Comparison of ENCODE assay signal across 9 cellular contexts in the genomic region with DNA sequence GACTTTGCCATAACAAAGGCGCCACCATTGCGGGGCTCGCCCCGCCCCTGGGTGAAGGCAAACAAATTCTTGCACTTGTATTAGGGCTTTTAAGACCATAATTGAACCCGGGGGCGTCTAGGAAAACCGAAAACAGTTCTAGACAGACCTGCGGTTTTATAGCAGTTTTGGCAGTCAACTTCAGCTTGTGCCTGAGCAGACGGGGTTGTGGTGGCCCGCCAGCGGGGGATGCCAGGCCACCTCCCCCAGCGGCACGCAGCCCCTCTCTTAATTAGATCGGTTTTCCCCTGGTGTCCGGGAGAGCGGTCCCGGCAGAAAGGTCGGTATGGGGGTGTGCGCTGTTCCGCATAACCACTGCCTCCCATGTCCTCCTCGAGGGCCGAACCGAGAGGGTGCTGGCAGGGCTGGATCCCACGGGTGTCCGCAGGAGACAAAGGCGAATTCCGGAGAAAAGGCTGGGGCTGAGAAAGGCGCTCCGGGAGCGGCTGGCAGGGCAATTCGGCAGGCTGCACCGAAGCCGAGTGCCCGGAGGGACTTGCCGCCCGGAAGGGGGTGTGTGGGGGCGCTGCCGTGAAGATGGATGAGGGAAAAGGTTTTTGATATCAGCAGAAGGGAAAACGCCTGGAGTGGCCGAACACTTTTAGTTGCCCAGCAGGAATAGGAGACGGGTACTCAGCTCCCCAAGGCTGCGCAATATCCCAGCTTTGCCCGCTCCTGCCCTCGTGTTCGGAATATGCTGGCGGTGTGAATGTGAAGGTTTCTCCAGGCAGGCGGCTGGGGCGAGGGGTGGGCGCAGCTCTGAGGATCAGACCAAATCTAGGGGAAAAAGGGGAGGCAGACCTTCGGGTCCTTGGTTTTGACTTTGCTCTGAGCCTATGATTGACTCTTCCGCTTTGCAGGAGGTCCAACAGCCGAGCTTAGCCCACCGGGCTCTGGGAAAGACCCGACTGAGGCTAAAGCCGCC. TPM values are rescaled to one million over a fixed set of nuclear protein-coding genes. Genes with fewer than 3 reads are reported as not detected.
DNase-seq lines count a peak whose midpoint lies in the region; ATAC-seq and TF ChIP-seq lines count a peak whose summit lies in the region.
"Had no signal": no experiment of that assay in that cellular context is flagged by ENCODE, and none has a peak within 500 bp of the region (broad histone marks: within the 10 kb centered on the region; RNA-seq: fewer than 3 reads in every experiment).

No MANE protein-coding gene starts in this region.

- TF ChIP-seq CTCF in breast epithelium (IDR thresholded peaks at IDR 0.05), result no peak
- TF ChIP-seq CTCF in MCF 10A (IDR thresholded peaks at IDR 0.05; ENCODE audit: unreplicated experiment), result no peak
- TF ChIP-seq CTCF in mesothelial cell of epicardium (IDR thresholded peaks at IDR 0.05; ENCODE audit: unreplicated experiment), result no peak
- no peak for TF ChIP-seq CTCF in upper lobe of left lung (IDR thresholded peaks at IDR 0.05)
- TF ChIP-seq CTCF in PC-9 (conservative IDR thresholded peaks at IDR 0.05), result no peak

- H3K4me1 ChIP-seq in breast epithelium, result peaks cover 0 to 15% of the 10 kb centered on the region in 2 donors
- peaks cover 10% of the 10 kb centered on the region for H3K4me1 ChIP-seq in adipocyte (ENCODE audit: control insufficient read depth, insufficient read depth, low read length)
- H3K4me1 ChIP-seq in upper lobe of left lung, result peaks cover 50 to 60% (median 54%) of the 10 kb centered on the region in 4 donors
- peaks cover 12% of the 10 kb centered on the region for H3K4me1 ChIP-seq in PC-9 (replicated peaks; ENCODE audit: insufficient read depth)
- H3K4me1 ChIP-seq: BLaER1 had no signal

- no peak overlapping the region for H2AFZ ChIP-seq in PC-9

- no peaks in the 10 kb centered on the region for H3K9me3 ChIP-seq in breast epithelium
- H3K9me3 ChIP-seq in adipocyte (ENCODE audit: control insufficient read depth, low read length), result no peaks in the 10 kb centered on the region
- H3K9me3 ChIP-seq in upper lobe of left lung, result no peaks in the 10 kb centered on the region
- H3K9me3 ChIP-seq in PC-9 (ENCODE audit: insufficient read depth, low read depth), result no peaks in the 10 kb centered on the region
- H3K9me3 ChIP-seq: BLaER1 had no signal

- no peak for ATAC-seq in upper lobe of left lung (ENCODE audit: low FRiP score in 2 of 2)
- ATAC-seq in GM19351 (IDR thresholded peaks at IDR 0.05; ENCODE audit: unreplicated experiment), result no peak

- TF ChIP-seq POLR2A in breast epithelium (IDR thresholded peaks at IDR 0.05) (no peak), upper lobe of left lung (IDR thresholded peaks at IDR 0.05) (no peak)

- no peaks in the 10 kb centered on the region for H3K9me2 ChIP-seq in PC-9 (ENCODE audit: insufficient read depth)

- H3K27ac ChIP-seq in breast epithelium (no peak overlapping the region), upper lobe of left lung (no peak overlapping the region), PC-9 (no peak overlapping the region)
- H3K27ac ChIP-seq: BLaER1 had no signal

- H3K4me3 Mint-ChIP-seq in MCF 10A (ENCODE audit: unreplicated experiment), result no peak overlapping the region
- peak overlapping the region; percentile 61 for H3K4me3 Mint-ChIP-seq in mesothelial cell of epicardium

- H3K27me3 Mint-ChIP-seq in MCF 10A (ENCODE audit: insufficient read depth, unreplicated experiment), result no peaks in the 10 kb centered on the region
- peaks cover 97% of the 10 kb centered on the region for H3K27me3 Mint-ChIP-seq in mesothelial cell of epicardium (ENCODE audit: low read depth)

- H3K27me3 ChIP-seq in breast epithelium (peaks cover 26 to 100% of the 10 kb centered on the region in 2 donors), adipocyte (replicated peaks; ENCODE audit: control insufficient read depth, insufficient read depth, low read length) (peaks cover 4% of the 10 kb centered on the region), upper lobe of left lung (peaks cover 3 to 96% (median 71%) of the 10 kb centered on the region in 4 donors), PC-9 (ENCODE audit: insufficient read depth, low read depth) (no peaks in the 10 kb centered on the region)

- peak in 1 of 2 donors; percentile 44 for DNase-seq in breast epithelium (ENCODE audit: low spot score in 2 of 2)
- DNase-seq in MCF 10A (ENCODE audit: unreplicated experiment), result no peak
- no peak for DNase-seq in adipocyte (ENCODE audit: low read depth)
- peak in 1 of 2 experiments; percentile 41 for DNase-seq in mesothelial cell of epicardium (ENCODE audit: low spot score in 2 of 2, unreplicated experiment in 2 of 2)
- DNase-seq in upper lobe of left lung, result peak in 1 of 2 donors; percentile 58
- no peak for DNase-seq in NCI-H1105 treated with DMSO at 0.1 percent for 48 hours (lab: John Stamatoyannopoulos, UW)
- no peak for DNase-seq in PC-9

- POLR2A ChIA-PET in MCF 10A (lab: Yijun Ruan, JAX), result no interaction called here
- POLR2A ChIA-PET in PC-9 (lab: Charles Lee; ENCODE audit: unreplicated experiment), result interaction anchor here (0.6 kb wide), 1 partner anchor 433 kb away, joined by 4 read pairs; no protein-coding TSS in a partner anchor

- CTCF ChIA-PET in MCF 10A (lab: Yijun Ruan, JAX) (interaction anchor here (0.6 to 2.0 kb wide), 3 partner anchors 8 to 261 kb away, joined by 3 to 15 read pairs (median 9); no protein-coding TSS in a partner anchor), PC-9 (lab: Charles Lee) (no interaction called here)

- H3K79me2 ChIP-seq in PC-9 (ENCODE audit: low read depth), result no peaks in the 10 kb centered on the region

- no peaks in the 10 kb centered on the region for H3K36me3 ChIP-seq in breast epithelium
- no peaks in the 10 kb centered on the region for H3K36me3 ChIP-seq in adipocyte (ENCODE audit: control insufficient read depth, insufficient read depth, low read length, severe bottlenecking)
- no peaks in the 10 kb centered on the region for H3K36me3 ChIP-seq in upper lobe of left lung
- H3K36me3 ChIP-seq in PC-9 (ENCODE audit: low read depth), result no peaks in the 10 kb centered on the region
- H3K36me3 ChIP-seq: BLaER1 had no signal

- H3K4me3 ChIP-seq in breast epithelium (peak overlapping the region; percentile 1 to 46 (median 21)), adipocyte (ENCODE audit: low read length) (peak overlapping the region; percentile 23), upper lobe of left lung (peak overlapping the region in 3 of 4 donors; percentile 4 to 31 (median 21)), PC-9 (no peak overlapping the region)
- H3K4me3 ChIP-seq: BLaER1 had no signal

- H4K20me1 ChIP-seq in PC-9 (ENCODE audit: insufficient read depth), result no peaks in the 10 kb centered on the region

- peaks cover 26% of the 10 kb centered on the region for H3F3A ChIP-seq in PC-9 (ENCODE audit: insufficient read depth, low read depth)

- intact Hi-C loops in breast epithelium (cut with DNase I; ENCODE audit: low total_unique reads) (no loop called here), MCF 10A (cut with micrococcal nuclease) (no loop called here), PC-9 (cut with micrococcal nuclease; ENCODE audit: unreplicated experiment) (no loop called here)

- H3K27ac Mint-ChIP-seq in MCF 10A (ENCODE audit: low read depth, unreplicated experiment) (no peak overlapping the region), mesothelial cell of epicardium (peak overlapping the region; percentile 95)

- BruUV-seq in MCF 10A (replicated peaks; lab: Mats Ljungman, UMichigan), result no TSS peak
- BruUV-seq in PC-9 (replicated peaks; lab: Mats Ljungman, UMichigan), result no TSS peak

- 5 to 6% methylated on average over 43 to 55 of the region's 55 CpGs for WGBS in upper lobe of left lung, 2 donors

- no peaks in the 10 kb centered on the region for H3K36me3 Mint-ChIP-seq in MCF 10A (ENCODE audit: insufficient read depth, unreplicated experiment)
- H3K36me3 Mint-ChIP-seq in mesothelial cell of epicardium, result no peaks in the 10 kb centered on the region

- peak overlapping the region; percentile 25 for H3K9ac ChIP-seq in adipocyte (ENCODE audit: low read length)
- H3K9ac ChIP-seq: BLaER1 had no signal

- H3K4me1 Mint-ChIP-seq in MCF 10A (ENCODE audit: insufficient read depth, unreplicated experiment) (peaks cover 14% of the 10 kb centered on the region), mesothelial cell of epicardium (peaks cover 57% of the 10 kb centered on the region)

- TF ChIP-seq EP300 in upper lobe of left lung (IDR thresholded peaks at IDR 0.05), result no peak

- H3K9me3 Mint-ChIP-seq in MCF 10A (ENCODE audit: unreplicated experiment) (no peaks in the 10 kb centered on the region), mesothelial cell of epicardium (no peaks in the 10 kb centered on the region)

- no peak overlapping the region for H3K4me2 ChIP-seq in PC-9
- H3K4me2 ChIP-seq: BLaER1 had no signal

RNA-seq across cellular contexts. Expression of gene HOXA11, which starts 3.0 kb away (rescaled TPM):
- total RNA-seq in breast epithelium, result 1 to 10 TPM in 1 of 3 donors, not detected in 2; 1.9 TPM
- 0.29 and 0.84 TPM in 2 replicates for total RNA-seq in MCF 10A (2022)
- 3.3 to 4.2 TPM (median 3.9 TPM) in 3 replicates for total RNA-seq in mesothelial cell of epicardium
- not detected for total RNA-seq in upper lobe of left lung
- total RNA-seq in PC-9 (2021), result 0.26 and 0.43 TPM in 2 replicates

RNA-seq across cellular contexts. Expression of gene HOXA13, which starts 11.9 kb away (rescaled TPM):
- total RNA-seq in breast epithelium (under 1 TPM in 2 of 3 donors, not detected in 1; 0.16 to 0.33 TPM), MCF 10A (2022) (not detected in 2 replicates), mesothelial cell of epicardium (6.9 to 7.7 TPM (median 7.5 TPM) in 3 replicates), upper lobe of left lung (not detected), PC-9 (2021) (0.35 and 0.40 TPM in 2 replicates)

RNA-seq across cellular contexts. Expression of gene HOXA10, which starts 13.9 kb away (rescaled TPM):
- 10 to 100 TPM in 1 of 3 donors, 1 to 10 TPM in 2; 2.3 to 21.1 (median 5.2) TPM for total RNA-seq in breast epithelium
- total RNA-seq in MCF 10A (2022), result 3.9 and 5.6 TPM in 2 replicates
- total RNA-seq in mesothelial cell of epicardium, result 13.1 to 14.4 TPM (median 13.8 TPM) in 3 replicates
- total RNA-seq in upper lobe of left lung, result under 1 TPM in 2 of 6 donors, not detected in 4; 0.15 to 0.24 TPM
- total RNA-seq in PC-9 (2021), result not detected in 2 replicates

RNA-seq across cellular contexts. Expression of gene HOXA9, which starts 22.6 kb away (rescaled TPM):
- total RNA-seq in breast epithelium (10 to 100 TPM in 1 of 3 donors, 1 to 10 TPM in 2; 7.5 to 18.4 (median 9.0) TPM), MCF 10A (2022) (6.9 and 7.6 TPM in 2 replicates), mesothelial cell of epicardium (10.8 to 14.5 TPM (median 13.2 TPM) in 3 replicates), upper lobe of left lung (1 to 10 TPM in 2 of 6 donors, under 1 TPM in 3, not detected in 1; 0.30 to 6.1 (median 0.49) TPM), PC-9 (2021) (1.9 and 2.5 TPM in 2 replicates)

RNA-seq across cellular contexts. Expression of gene HOXA7, which starts 31.5 kb away (rescaled TPM):
- total RNA-seq in breast epithelium (1 to 10 TPM; 4.6 to 8.8 (median 6.2) TPM), MCF 10A (2022) (0.29 and 0.44 TPM in 2 replicates), mesothelial cell of epicardium (17.4 to 18.9 TPM (median 17.9 TPM) in 3 replicates), upper lobe of left lung (1 to 10 TPM in 3 of 6 donors, under 1 TPM in 1, not detected in 2; 0.46 to 3.3 (median 2.5) TPM), PC-9 (2021) (not detected in 2 replicates)
